21 cellular contexts compared by ENCODE assay signal in genomic region chr1:5503556-5504363, GRCh38.
"Had no signal": no experiment of that assay in that cellular context is flagged by ENCODE, and none has a peak within 500 bp of the region (broad histone marks: within the 10 kb centered on the region; RNA-seq: fewer than 3 reads in every experiment).

No MANE protein-coding gene starts in this region.

- H3K27me3 ChIP-seq: brain microvascular endothelial cell, suprapubic skin, upper lobe of left lung had no signal

- H3K36me3 ChIP-seq: brain microvascular endothelial cell, left lung, suprapubic skin, upper lobe of left lung had no signal

- H3K9me3 Mint-ChIP-seq: activated naive CD8-positive, alpha-beta T cell treated with anti-CD3 and anti-CD28 coated beads for 36 hours; central memory CD8-positive, alpha-beta T cell; stimulated activated naive CD8-positive, alpha-beta T cell treated with anti-CD3 and anti-CD28 coated beads, Interleukin-15, amount 100 ng/mL, for 72 hours had no signal

- ATAC-seq: left lung; stimulated activated naive CD8-positive, alpha-beta T cell treated with anti-CD3 and anti-CD28 coated beads, Interleukin-15, amount 100 ng/mL, for 72 hours had no signal

- H3K27ac Mint-ChIP-seq: activated naive CD8-positive, alpha-beta T cell treated with anti-CD3 and anti-CD28 coated beads for 36 hours had no signal

- H3K27ac ChIP-seq: brain microvascular endothelial cell, left lung, psoas muscle, upper lobe of left lung had no signal

- H3K9ac ChIP-seq: SK-N-SH had no signal

- FAIRE-seq: frontal cortex, keratinocyte had no signal

- H3K4me3 ChIP-seq: coronary artery, left lung, psoas muscle, skin epidermis, suprapubic skin, upper lobe of left lung had no signal

- DNase-seq: activated CD4-positive, alpha-beta T cell treated with anti-CD3 and anti-CD28 coated beads, Interleukin-2, amount 50 U/mL, for 1 hour; activated CD8-positive, alpha-beta memory T cell treated with anti-CD3 and anti-CD28 coated beads, Interleukin-2, amount 50 U/mL, for 4 hours; activated gamma-delta T cell treated with Interleukin-2 at 50 U/mL for 16 hours; activated naive CD8-positive, alpha-beta T cell treated with anti-CD3 and anti-CD28 coated beads for 36 hours; activated T-cell treated with anti-CD3 and anti-CD28 coated beads, Interleukin-2, amount 50 U/mL, for 48 hours; amygdala; brain microvascular endothelial cell; SK-N-SH; stimulated activated CD4-positive, alpha-beta T cell treated with anti-CD3 and anti-CD28 coated beads, Interleukin-15, amount 100 ng/mL, for 24 hours; stimulated activated CD4-positive, alpha-beta T cell treated with anti-CD3 and anti-CD28 coated beads, Interleukin-2, amount 100 ng/mL, for 48 hours; stimulated activated naive CD8-positive, alpha-beta T cell treated with anti-CD3 and anti-CD28 coated beads, Interleukin-15, amount 100 ng/mL, for 72 hours; T-helper 1 cell; upper lobe of left lung had no signal

- H3K36me3 Mint-ChIP-seq: activated naive CD8-positive, alpha-beta T cell treated with anti-CD3 and anti-CD28 coated beads for 36 hours had no signal

- H3K4me1 ChIP-seq: left lung, psoas muscle, upper lobe of left lung had no signal

- H3K4me1 Mint-ChIP-seq: activated naive CD8-positive, alpha-beta T cell treated with anti-CD3 and anti-CD28 coated beads for 36 hours; central memory CD8-positive, alpha-beta T cell; stimulated activated naive CD8-positive, alpha-beta T cell treated with anti-CD3 and anti-CD28 coated beads, Interleukin-15, amount 100 ng/mL, for 72 hours had no signal

- H3K27me3 Mint-ChIP-seq: activated naive CD8-positive, alpha-beta T cell treated with anti-CD3 and anti-CD28 coated beads for 36 hours; stimulated activated naive CD8-positive, alpha-beta T cell treated with anti-CD3 and anti-CD28 coated beads, Interleukin-15, amount 100 ng/mL, for 72 hours had no signal

- H3K9me3 ChIP-seq: left lung, psoas muscle, SK-N-SH, suprapubic skin, upper lobe of left lung had no signal

- H3K4me3 Mint-ChIP-seq: activated naive CD8-positive, alpha-beta T cell treated with anti-CD3 and anti-CD28 coated beads for 36 hours; central memory CD8-positive, alpha-beta T cell; stimulated activated naive CD8-positive, alpha-beta T cell treated with anti-CD3 and anti-CD28 coated beads, Interleukin-15, amount 100 ng/mL, for 72 hours had no signal

- H3K4me2 ChIP-seq: SK-N-SH had no signal
